Comparison of ENCODE assay signal across 6 cellular contexts in genomic region chr12:6871052-6871957, GRCh38. TPM values are rescaled to one million over a fixed set of nuclear protein-coding genes. Genes with fewer than 3 reads are reported as not detected.
DNase-seq lines count a peak whose midpoint lies in the region; TF ChIP-seq lines count a peak whose summit lies in the region.

No MANE protein-coding gene starts in this region.

- H3K27me3 Mint-ChIP-seq in progenitor cell of endocrine pancreas, result peaks cover 4% of the 10 kb centered on the region

- TF ChIP-seq CTCF in progenitor cell of endocrine pancreas (IDR thresholded peaks at IDR 0.05; ENCODE audit: unreplicated experiment), result no peak

- peaks cover 32% of the 10 kb centered on the region for H3K4me1 Mint-ChIP-seq in progenitor cell of endocrine pancreas (ENCODE audit: low read depth)

- peak overlapping the region; percentile 79 for H3K27ac ChIP-seq in cingulate gyrus (ENCODE audit: low read depth, low read length)

- H3K27ac Mint-ChIP-seq in progenitor cell of endocrine pancreas, result peak overlapping the region; percentile 92

- peak; percentile 55 for DNase-seq in DMS53 treated with DMSO at 0.1 percent for 48 hours (lab: John Stamatoyannopoulos, UW; ENCODE audit: unreplicated experiment)
- peak; percentile 15 for DNase-seq in NCI-H146 treated with DMSO at 0.1 percent for 48 hours (lab: John Stamatoyannopoulos, UW; ENCODE audit: unreplicated experiment)
- DNase-seq in progenitor cell of endocrine pancreas (ENCODE audit: low spot score, unreplicated experiment), result no peak
- DNase-seq in NK-92 (lab: John Stamatoyannopoulos, UW; ENCODE audit: unreplicated experiment), result no peak
- no peak for DNase-seq in COR-L47 (lab: John Stamatoyannopoulos, UW)

- H3K4me3 Mint-ChIP-seq in progenitor cell of endocrine pancreas (ENCODE audit: low read depth), result peak overlapping the region; percentile 93

- H3K9me3 Mint-ChIP-seq in progenitor cell of endocrine pancreas (ENCODE audit: low read depth), result no peaks in the 10 kb centered on the region

- H3K36me3 Mint-ChIP-seq in progenitor cell of endocrine pancreas (ENCODE audit: insufficient read depth), result peaks cover 20% of the 10 kb centered on the region

RNA-seq across cellular contexts. Expression of gene SPSB2, which starts 1.8 kb away (rescaled TPM):
- 11.7 and 15.7 TPM in 2 replicates for total RNA-seq in progenitor cell of endocrine pancreas

RNA-seq across cellular contexts. Expression of gene TPI1, which starts 4.0 kb away (rescaled TPM):
- 498 and 505 TPM in 2 replicates for total RNA-seq in progenitor cell of endocrine pancreas

RNA-seq across cellular contexts. Expression of gene USP5, which starts 19.4 kb away (rescaled TPM):
- total RNA-seq in progenitor cell of endocrine pancreas, result 183 and 185 TPM in 2 replicates

RNA-seq across cellular contexts. Expression of gene CDCA3, which starts 20.2 kb away (rescaled TPM):
- 36.1 and 40.6 TPM in 2 replicates for total RNA-seq in progenitor cell of endocrine pancreas

RNA-seq across cellular contexts. Expression of gene GNB3, which starts 30.6 kb away (rescaled TPM):
- 5.6 and 7.0 TPM in 2 replicates for total RNA-seq in progenitor cell of endocrine pancreas

Comparison
In these comparisons a context has a peak if more than half of its experiments do, and no peak if none do; other contexts are left out.
1. DNase-seq: peak in DMS53 treated with DMSO at 0.1 percent for 48 hours (single experiment) and NCI-H146 treated with DMSO at 0.1 percent for 48 hours (single experiment); none in progenitor cell of endocrine pancreas (single experiment), NK-92 (single experiment) and COR-L47 (single experiment).